24 cellular contexts compared by ENCODE assay signal in the genomic region with DNA sequence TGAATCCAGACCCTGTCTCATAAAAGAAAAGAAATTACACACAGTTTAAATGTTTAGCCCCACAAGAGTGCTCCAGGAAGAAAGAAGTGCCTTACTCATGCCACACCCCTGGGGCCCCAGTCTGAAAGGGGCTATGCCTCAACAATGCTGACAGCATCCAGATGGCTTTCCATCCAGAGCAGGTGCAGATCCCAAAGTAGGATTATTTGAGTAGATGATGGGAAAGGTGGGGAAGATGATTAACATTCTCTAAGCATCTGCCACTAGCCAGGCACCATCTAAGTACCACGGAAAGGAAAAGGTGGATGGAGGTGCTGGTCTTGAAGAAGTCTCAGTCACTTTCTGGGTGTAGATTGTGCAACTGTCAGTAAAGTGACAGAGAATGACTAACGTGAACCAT. TPM values are rescaled to one million over a fixed set of nuclear protein-coding genes. Genes with fewer than 3 reads are reported as not detected.
"Had no signal": no experiment of that assay in that cellular context is flagged by ENCODE, and none has a peak within 500 bp of the region (broad histone marks: within the 10 kb centered on the region; RNA-seq: fewer than 3 reads in every experiment).

No MANE protein-coding gene starts in this region.

- H3K27ac ChIP-seq: body of pancreas, colonic mucosa, skin epidermis, stomach, thoracic aorta, upper lobe of right lung had no signal

- H3K4me1 ChIP-seq: body of pancreas, colonic mucosa, stomach, upper lobe of right lung had no signal

- ATAC-seq: activated CD8-positive, alpha-beta T cell treated with anti-CD3 and anti-CD28 coated beads for 36 hours; body of pancreas; left lobe of liver; natural killer cell treated with Interleukin-12 subunit alpha and Interleukin-12 subunit beta and Interleukin-15 and Interleukin-18, amount 100 ng/mL, for 72 hours; upper lobe of right lung had no signal

- H3K4me3 ChIP-seq: body of pancreas, colonic mucosa, lung, skin epidermis, stomach, thoracic aorta, upper lobe of right lung had no signal

- H3K9me3 ChIP-seq: body of pancreas, colonic mucosa, stomach, thoracic aorta, upper lobe of right lung had no signal

- DNase-seq: activated CD4-positive, alpha-beta T cell treated with anti-CD3 and anti-CD28 coated beads, Interleukin-2, amount 10 ng/mL, durations not matched to agents 24 days and 14 days; activated CD8-positive, alpha-beta T cell treated with anti-CD3 and anti-CD28 coated beads for 36 hours; activated naive CD4-positive, alpha-beta T cell treated with anti-CD3 and anti-CD28 coated beads for 36 hours; activated T-cell treated with anti-CD3 and anti-CD28 coated beads, Interleukin-2, amount 50 U/mL, for 1 hour; body of pancreas; central memory CD4-positive, alpha-beta T cell; colonic mucosa; kidney; nucleus accumbens; posterior cingulate gyrus; stomach; T-helper 1 cell; T-helper 9 cell; upper lobe of right lung had no signal

- H3K27me3 ChIP-seq: body of pancreas, colonic mucosa had no signal

- H3K36me3 ChIP-seq: colonic mucosa, stomach, thoracic aorta, upper lobe of right lung had no signal

- FAIRE-seq: endometrium, frontal cortex, kidney had no signal

RNA-seq across cellular contexts. Expression of a gene that starts 16.3 kb away (rescaled TPM):
- total RNA-seq: activated CD4-positive, alpha-beta T cell treated with anti-CD3 and anti-CD28 coated beads, Interleukin-2, amount 10 ng/mL, durations not matched to agents 24 days and 14 days; activated CD8-positive, alpha-beta T cell treated with anti-CD3 and anti-CD28 coated beads for 36 hours; activated T-helper 2 cell treated with anti-CD3 and anti-CD28 coated beads, Interferon-gamma antibody, Interleukin-2, Interleukin-4, amounts not matched to agents 10 μg/mL and 5 μg/mL and 100 μg/mL, durations not matched to agents 14 hours and 24 hours and 36 hours; body of pancreas; kidney; left lobe of liver; natural killer cell treated with Interleukin-12 subunit alpha and Interleukin-12 subunit beta and Interleukin-15 and Interleukin-18, amount 100 ng/mL, for 72 hours; renal cortical epithelial cell; thoracic aorta; upper lobe of right lung had no signal
- polyA plus RNA-seq: esophagus, lung had no signal
